Comparison of ENCODE assay signal across 12 cellular contexts in genomic region chr3:129623447-129624118, GRCh38. TPM values are rescaled to one million over a fixed set of nuclear protein-coding genes. Genes with fewer than 3 reads are reported as not detected.
DNase-seq lines count a peak whose midpoint lies in the region; ATAC-seq and TF ChIP-seq lines count a peak whose summit lies in the region.
"Had no signal": no experiment of that assay in that cellular context is flagged by ENCODE, and none has a peak within 500 bp of the region (broad histone marks: within the 10 kb centered on the region; RNA-seq: fewer than 3 reads in every experiment).

No MANE protein-coding gene starts in this region.

- peak; percentile 7 for DNase-seq in GM10266 (ENCODE audit: extremely low spot score)
- no peak for DNase-seq in brain microvascular endothelial cell
- DNase-seq in left kidney (ENCODE audit: low read depth, low spot score), result peak; percentile 83
- DNase-seq in sigmoid colon, result peak; percentile 80
- no peak for DNase-seq in SJCRH30
- no peak for DNase-seq in NCI-H1694 treated with DMSO at 0.1 percent for 48 hours (lab: John Stamatoyannopoulos, UW)
- DNase-seq in GOT3 (lab: John Stamatoyannopoulos, UW), result no peak
- DNase-seq: Caco-2, NCI-H1417 had no signal

- intact Hi-C loops in sigmoid colon (cut with DNase I), result loop anchor here (10.0 kb wide), 1 partner anchor 381 kb away; no protein-coding TSS in a partner anchor

- no peaks in the 10 kb centered on the region for H3K9me3 ChIP-seq in sigmoid colon
- H3K9me3 ChIP-seq in SJCRH30 (replicated peaks), result no peaks in the 10 kb centered on the region
- H3K9me3 ChIP-seq: Caco-2, HAP-1 had no signal

- H3K27me3 ChIP-seq in brain microvascular endothelial cell (replicated peaks), result no peaks in the 10 kb centered on the region
- no peaks in the 10 kb centered on the region for H3K27me3 ChIP-seq in sigmoid colon
- H3K27me3 ChIP-seq in SJCRH30, result no peaks in the 10 kb centered on the region

- TF ChIP-seq CTCF in GM10266 (IDR thresholded peaks at IDR 0.05; ENCODE audit: control insufficient read depth, insufficient read depth, low read depth, missing control alignments), result no peak
- TF ChIP-seq CTCF in brain microvascular endothelial cell (IDR thresholded peaks at IDR 0.05; ENCODE audit: low read depth, low read length, missing control alignments), result no peak
- no peak for TF ChIP-seq CTCF in sigmoid colon (IDR thresholded peaks at IDR 0.05)

- ATAC-seq in HG02852 (IDR thresholded peaks at IDR 0.05; ENCODE audit: unreplicated experiment), result no peak
- ATAC-seq: activated T-helper 17 cell treated with anti-CD3 and anti-CD28 coated beads, Interleukin-2, amount 50 U/mL, for 72 hours had no signal

- no peak for TF ChIP-seq POLR2A in sigmoid colon (IDR thresholded peaks at IDR 0.05)

- peaks cover 0 to 50% (median 42%) of the 10 kb centered on the region in 4 donors for H3K4me1 ChIP-seq in sigmoid colon
- H3K4me1 ChIP-seq in SJCRH30, result peaks cover 16% of the 10 kb centered on the region; the same call in 1 of the 2 replicates

- 26 to 58% methylated on average over 17 of the region's 17 CpGs for WGBS in sigmoid colon, 2 donors

- in situ Hi-C loops in brain microvascular endothelial cell (cut with HindIII; ENCODE audit: low pct_ligation_motif_present, low sequenced_read_pairs), result no loop called here

- no peaks in the 10 kb centered on the region for H3K36me3 ChIP-seq in brain microvascular endothelial cell (replicated peaks)
- H3K36me3 ChIP-seq in sigmoid colon, result no peaks in the 10 kb centered on the region
- no peaks in the 10 kb centered on the region for H3K36me3 ChIP-seq in SJCRH30
- H3K36me3 ChIP-seq: HAP-1 had no signal

- H3K4me3 ChIP-seq in brain microvascular endothelial cell (ENCODE audit: low read depth, low read length) (no peak overlapping the region), sigmoid colon (no peak overlapping the region), SJCRH30 (no peak overlapping the region)
- H3K4me3 ChIP-seq: HAP-1 had no signal

- H3K27ac ChIP-seq in brain microvascular endothelial cell, result peak overlapping the region; percentile 0
- peak overlapping the region; percentile 43 to 99 (median 76) for H3K27ac ChIP-seq in sigmoid colon
- no peak overlapping the region for H3K27ac ChIP-seq in SJCRH30

- TF ChIP-seq EP300 in sigmoid colon (IDR thresholded peaks at IDR 0.05), result no peak

RNA-seq across cellular contexts. Expression of gene PLXND1, which starts 17.1 kb away (rescaled TPM):
- total RNA-seq in sigmoid colon, result 10 to 100 TPM; 36.9 to 77.0 (median 61.8) TPM
- 10 to 100 TPM in 2 of 3 donors, 1 to 10 TPM in 1; 9.6 to 42.0 (median 15.7) TPM for polyA plus RNA-seq in sigmoid colon
- 91.1 and 95.8 TPM in 2 replicates for total RNA-seq in SJCRH30 (2014; rRNA removed; shearing (Covaris generic))

Comparison
In these comparisons a context has a peak if more than half of its experiments do, and no peak if none do; other contexts are left out.
1. DNase-seq: peak in GM10266 (single experiment), left kidney (single experiment) and sigmoid colon (single experiment); none in brain microvascular endothelial cell (single experiment), SJCRH30 (0 of 2), NCI-H1694 treated with DMSO at 0.1 percent for 48 hours (single experiment) and GOT3 (single experiment).